Comparison of ENCODE assay signal across 18 cellular contexts in genomic region chr3:50454671-50455070, GRCh38.
"Had no signal": no experiment of that assay in that cellular context is flagged by ENCODE, and none has a peak within 500 bp of the region (broad histone marks: within the 10 kb centered on the region; RNA-seq: fewer than 3 reads in every experiment).

No MANE protein-coding gene starts in this region.

- H3K9me3 ChIP-seq: adrenal gland, colonic mucosa, esophagus muscularis mucosa, right atrium auricular region, transverse colon had no signal

- H3K27me3 ChIP-seq: adrenal gland, colonic mucosa, esophagus muscularis mucosa, right atrium auricular region, transverse colon had no signal

- H3K36me3 ChIP-seq: adrenal gland, colonic mucosa, esophagus muscularis mucosa, right atrium auricular region, transverse colon had no signal

- H3K27ac ChIP-seq: adrenal gland, colonic mucosa, right atrium auricular region, skin epidermis, transverse colon had no signal

- H3K4me1 ChIP-seq: adrenal gland, colonic mucosa had no signal

- ATAC-seq: activated CD8-positive, alpha-beta T cell treated with anti-CD3 and anti-CD28 coated beads for 36 hours; activated T-cell treated with anti-CD3 and anti-CD28 coated beads, Interleukin-2, amount 50 U/mL, for 4 hours; left colon had no signal

- H3K4me3 Mint-ChIP-seq: activated B cell treated with CpG ODN at 0.5 μM for 24 hours; activated CD8-positive, alpha-beta T cell treated with anti-CD3 and anti-CD28 coated beads for 36 hours; activated naive CD4-positive, alpha-beta T cell treated with anti-CD3 and anti-CD28 coated beads, Interleukin-2, amount 50 U/mL, for 24 hours; activated T-cell treated with anti-CD3 and anti-CD28 coated beads, Interleukin-2, amount 50 U/mL, for 4 hours had no signal

- H3K4me3 ChIP-seq: adrenal gland, colonic mucosa, right atrium auricular region, skin epidermis, transverse colon had no signal

- H3K9me3 Mint-ChIP-seq: activated B cell treated with CpG ODN at 0.5 μM for 24 hours; activated CD8-positive, alpha-beta T cell treated with anti-CD3 and anti-CD28 coated beads for 36 hours; activated naive CD4-positive, alpha-beta T cell treated with anti-CD3 and anti-CD28 coated beads, Interleukin-2, amount 50 U/mL, for 24 hours; activated T-cell treated with anti-CD3 and anti-CD28 coated beads, Interleukin-2, amount 50 U/mL, for 4 hours; naive B cell had no signal

- H3K27me3 Mint-ChIP-seq: activated CD8-positive, alpha-beta T cell treated with anti-CD3 and anti-CD28 coated beads for 36 hours; activated naive CD4-positive, alpha-beta T cell treated with anti-CD3 and anti-CD28 coated beads, Interleukin-2, amount 50 U/mL, for 24 hours had no signal

- H3K36me3 Mint-ChIP-seq: activated naive CD4-positive, alpha-beta T cell treated with anti-CD3 and anti-CD28 coated beads, Interleukin-2, amount 50 U/mL, for 24 hours; naive B cell had no signal

- DNase-seq: activated B cell treated with CpG ODN at 0.5 μM for 24 hours; activated CD4-positive, alpha-beta T cell treated with anti-CD3 and anti-CD28 coated beads for 48 hours; activated CD8-positive, alpha-beta T cell treated with anti-CD3 and anti-CD28 coated beads for 36 hours; activated effector memory CD4-positive, alpha-beta T cell treated with Interleukin-2 at 50 U/mL for 16 hours; activated T-cell treated with anti-CD3 and anti-CD28 coated beads, Interleukin-2, amount 50 U/mL, for 4 hours; adrenal gland; colonic mucosa; left colon; naive B cell; stimulated activated CD4-positive, alpha-beta T cell treated with anti-CD3 and anti-CD28 coated beads, Interleukin-4, amount 100 ng/mL, for 24 hours; stimulated activated naive CD4-positive, alpha-beta T cell treated with Interleukin-2 at 50 U/mL for 16 hours; substantia nigra; T-helper 2 cell; transverse colon had no signal

- H3K27ac Mint-ChIP-seq: activated B cell treated with CpG ODN at 0.5 μM for 24 hours; activated CD8-positive, alpha-beta T cell treated with anti-CD3 and anti-CD28 coated beads for 36 hours; naive B cell had no signal
